ENCODE assay signal across 8 cellular contexts in the genomic region with DNA sequence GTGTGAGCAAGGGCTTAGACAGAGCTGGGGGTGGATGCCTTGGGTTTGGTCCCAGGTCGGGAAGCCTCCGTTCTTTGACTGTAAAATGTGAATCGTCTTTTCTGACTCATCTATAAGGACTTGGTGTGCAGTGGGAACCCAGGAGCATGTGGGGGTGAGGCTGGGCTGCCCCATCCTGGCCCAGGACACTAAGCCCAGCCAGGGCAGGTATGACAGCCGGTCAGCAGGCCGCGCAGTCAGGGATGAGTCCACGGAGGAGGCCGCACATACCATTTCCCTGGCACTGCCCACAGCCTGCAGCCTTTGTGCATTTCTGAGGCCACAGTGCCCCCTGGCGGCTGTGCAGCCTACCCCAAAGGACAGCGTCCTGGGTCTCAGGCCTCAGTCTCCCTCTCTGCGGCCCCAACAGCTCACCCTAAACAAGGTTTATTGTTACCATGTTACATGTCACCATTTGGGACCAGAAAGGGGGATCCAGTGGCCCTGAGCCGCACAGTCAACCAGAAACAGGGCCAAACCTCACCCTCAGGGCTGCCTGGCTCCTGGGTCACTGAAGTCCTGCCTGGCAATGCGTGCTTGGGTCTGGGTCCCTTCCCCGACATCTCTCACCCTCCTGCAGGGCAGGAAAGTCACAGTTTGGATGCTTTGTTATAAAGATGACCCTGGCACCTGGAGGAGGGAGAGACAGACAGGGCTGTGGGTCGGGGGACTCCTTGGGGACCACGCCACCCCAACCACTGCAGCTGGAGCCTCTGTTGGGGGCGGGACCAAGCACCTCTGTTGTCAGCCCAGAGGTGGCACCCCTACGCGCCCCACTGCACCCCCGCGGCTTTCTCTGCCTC. TPM values are rescaled to one million over a fixed set of nuclear protein-coding genes. Genes with fewer than 3 reads are reported as not detected.
DNase-seq lines count a peak whose midpoint lies in the region; ATAC-seq and TF ChIP-seq lines count a peak whose summit lies in the region.

No MANE protein-coding gene starts in this region.

- H3K27ac ChIP-seq in A673 (ENCODE audit: low read depth, low read length, poor library complexity, severe bottlenecking) = no peak overlapping the region

- CTCF ChIA-PET in A673 (lab: Charles Lee) = interaction anchor here (0.6 kb wide), 2 partner anchors 174 to 550 kb away, joined by 3 to 5 read pairs; no protein-coding TSS in a partner anchor

- H3K4me1 ChIP-seq in A673 (ENCODE audit: insufficient read depth, low read length, poor library complexity, severe bottlenecking) = no peaks in the 10 kb centered on the region

- BruUV-seq in A673 (replicated peaks; lab: Mats Ljungman, UMichigan) = no TSS peak

- no peaks in the 10 kb centered on the region for H3K27me3 ChIP-seq in A673 (replicated peaks; ENCODE audit: insufficient read depth, low read depth, low read length, poor library complexity)

- H3K9me3 ChIP-seq in A673 (ENCODE audit: low read depth, low read length, poor library complexity, severe bottlenecking) = no peaks in the 10 kb centered on the region

- ATAC-seq in HG02938 (IDR thresholded peaks at IDR 0.05; ENCODE audit: unreplicated experiment) = no peak

- no peak overlapping the region for H3K4me3 ChIP-seq in A673 (ENCODE audit: low read depth, low read length, poor library complexity, severe bottlenecking)

- intact Hi-C loops in A673 (cut with micrococcal nuclease; ENCODE audit: unreplicated experiment) = loop anchor here (1.0 to 2.0 kb wide), 3 partner anchors 583 to 730 kb away; no protein-coding TSS in a partner anchor

- POLR2A ChIA-PET in A673 (lab: Charles Lee; ENCODE audit: low non-redundant PET) = no interaction called here

- H3K36me3 ChIP-seq in A673 (ENCODE audit: insufficient read depth, low read length, poor library complexity, severe bottlenecking) = no peaks in the 10 kb centered on the region

- in situ Hi-C loops in GM13976 (cut with MboI; ENCODE audit: low sequenced_read_pairs, unreplicated experiment) = no loop called here

- DNase-seq in A673 (ENCODE audit: low spot score) = peak; percentile 73
- peak; percentile 90 for DNase-seq in GM13976 (ENCODE audit: low spot score)
- DNase-seq in NCI-H2107 (lab: John Stamatoyannopoulos, UW) = peak; percentile 18
- DNase-seq in activated CD4-positive, alpha-beta T cell treated with anti-CD3 and anti-CD28 coated beads for 4 hours = peak; percentile 71 to 80
- DNase-seq in cerebellar nuclear complex (lab: John Stamatoyannopoulos, UW) = peak; percentile 8 to 74
- peak; percentile 88 for DNase-seq in left kidney (ENCODE audit: low read depth, low spot score)
- DNase-seq in stimulated activated CD4-positive, alpha-beta T cell treated with anti-CD3 and anti-CD28 coated beads, Interleukin-2, amount 100 ng/mL, for 48 hours = peak; percentile 80

- TF ChIP-seq CTCF in A673 (conservative IDR thresholded peaks at IDR 0.05; ENCODE audit: low read depth, low read length) (peak; percentile 96), GM13976 (IDR thresholded peaks at IDR 0.05; ENCODE audit: borderline replicate concordance, control extremely low read depth, extremely low read depth, insufficient read depth, missing control alignments) (peak; percentile 96)

RNA-seq across cellular contexts. Expression of a gene that starts 14.4 kb away (rescaled TPM):
- 8.6 and 11.3 TPM in 2 replicates for total RNA-seq in A673 (2021)

Comparison
In these comparisons a context has a peak if more than half of its experiments do, and no peak if none do; other contexts are left out.
1. DNase-seq: peak in every context shown above with its lines; median percentile 90 in GM13976; 88 in left kidney; 80 in stimulated activated CD4-positive, alpha-beta T cell treated with anti-CD3 and anti-CD28 coated beads, Interleukin-2, amount 100 ng/mL, for 48 hours; 76 in activated CD4-positive, alpha-beta T cell treated with anti-CD3 and anti-CD28 coated beads for 4 hours; 73 in A673; 41 in cerebellar nuclear complex; 18 in NCI-H2107.